Comparison of ENCODE assay signal across 23 cellular contexts in the genomic region with DNA sequence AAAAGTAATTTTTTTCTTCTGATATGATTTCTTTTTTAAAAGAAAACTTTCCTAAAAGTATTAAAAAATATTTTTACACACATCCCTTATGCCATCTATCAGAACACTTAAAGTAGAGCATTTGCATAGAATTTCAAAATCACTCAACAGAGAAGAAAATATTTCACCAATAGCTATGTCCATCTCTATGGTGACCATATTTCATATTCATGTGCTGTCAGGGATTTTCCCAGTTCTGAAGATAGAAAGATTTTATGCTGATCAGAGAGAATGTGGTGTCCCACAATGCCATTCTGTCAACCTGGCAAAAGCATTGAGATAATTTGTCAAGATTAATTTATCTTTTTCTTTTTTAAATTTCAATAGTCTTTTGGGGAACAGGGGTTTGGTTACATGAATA.
A peak's percentile ranks its signal among the peaks of the same experiment; 100 is the strongest.
DNase-seq lines count a peak whose midpoint lies in the region; ATAC-seq, FAIRE-seq and TF ChIP-seq lines count a peak whose summit lies in the region.
"Had no signal": no experiment of that assay in that cellular context is flagged by ENCODE, and none has a peak within 500 bp of the region (broad histone marks: within the 10 kb centered on the region; RNA-seq: fewer than 3 reads in every experiment).

No MANE protein-coding gene starts in this region.

- no peaks in the 10 kb centered on the region for H3K9me2 ChIP-seq in GM23248 (ENCODE audit: insufficient read depth)

- TF ChIP-seq RAD21 in K562 (CRISPR knock-in tag; conservative IDR thresholded peaks at IDR 0.05 in 1 of 2, IDR thresholded peaks at IDR 0.05 in 1 of 2): no peak

- H3K27ac Mint-ChIP-seq in activated T-helper 17 cell treated with anti-CD3 and anti-CD28 coated beads, Interleukin-2, amount 50 U/mL, for 72 hours: no peak overlapping the region
- H3K27ac Mint-ChIP-seq: CD4-positive, CD25-positive, alpha-beta regulatory T cell; CD8-positive, alpha-beta memory T cell; HFFc6 had no signal

- in situ Hi-C loops in K562 (cut with MboI): no loop called here
- in situ Hi-C loops in GM23248 (cut with MboI): no loop called here

- H3K9me1 ChIP-seq in K562 (ENCODE audit: control insufficient read depth, insufficient read depth, low read length): no peaks in the 10 kb centered on the region

- H3K27me3 Mint-ChIP-seq in activated T-helper 17 cell treated with anti-CD3 and anti-CD28 coated beads, Interleukin-2, amount 50 U/mL, for 72 hours: peaks cover 8% of the 10 kb centered on the region

- intact Hi-C loops in K562 (cut with micrococcal nuclease): no loop called here

- BruUV-seq in K562 (replicated peaks; lab: Mats Ljungman, UMichigan): no TSS peak

- H3K4me1 ChIP-seq in KMS-11 (ENCODE audit: low read depth, poor library complexity, severe bottlenecking) (peaks cover 31% of the 10 kb centered on the region), K562 (replicated peaks in 1 of 2; ENCODE audit: control insufficient read depth in 2 of 2, insufficient read depth in 2 of 2, low read length in 2 of 2) (peaks cover 0 to 3% of the 10 kb centered on the region in 2 experiments; a peak in 1 of 5 replicates), GM23248 (ENCODE audit: insufficient read depth) (no peaks in the 10 kb centered on the region)
- H3K4me1 ChIP-seq: BE2C had no signal

- peaks cover 4% of the 10 kb centered on the region for H3K9me3 Mint-ChIP-seq in activated T-helper 17 cell treated with anti-CD3 and anti-CD28 coated beads, Interleukin-2, amount 50 U/mL, for 72 hours
- H3K9me3 Mint-ChIP-seq: HFFc6 had no signal

- TF ChIP-seq CTCF in KMS-11 (conservative IDR thresholded peaks at IDR 0.05; ENCODE audit: low read depth, low read length) (no peak), K562 (IDR thresholded peaks at IDR 0.05 in 2 of 3, conservative IDR thresholded peaks at IDR 0.05 in 1 of 3; ENCODE audit: insufficient read depth in 2 of 3, low read depth in 1 of 3, low read length in 3 of 3) (no peak)

- H3K4me2 ChIP-seq in KMS-11: peak overlapping the region; percentile 37
- no peak overlapping the region for H3K4me2 ChIP-seq in K562 (ENCODE audit: insufficient read depth, low read length)
- H3K4me2 ChIP-seq in GM23248 (ENCODE audit: unreplicated experiment): no peak overlapping the region

- H3K36me3 ChIP-seq in KMS-11 (ENCODE audit: insufficient read depth): no peaks in the 10 kb centered on the region
- H3K36me3 ChIP-seq in K562 (ENCODE audit: control insufficient read depth, insufficient read depth, low read length): no peaks in the 10 kb centered on the region
- no peaks in the 10 kb centered on the region for H3K36me3 ChIP-seq in GM23248 (ENCODE audit: low read depth)
- H3K36me3 ChIP-seq: BE2C had no signal

- no peak for FAIRE-seq in K562 (lab: Jason Lieb, UNC)
- FAIRE-seq: GM12892 had no signal

- H3K79me2 ChIP-seq in KMS-11 (ENCODE audit: insufficient read depth, low read depth) (no peaks in the 10 kb centered on the region), K562 (ENCODE audit: control insufficient read depth, insufficient read depth, low read length) (no peaks in the 10 kb centered on the region), GM23248 (ENCODE audit: insufficient read depth) (no peaks in the 10 kb centered on the region)

- no peak for TF ChIP-seq EP300 in K562 (IDR thresholded peaks at IDR 0.05; ENCODE audit: low read length)

- CTCF ChIA-PET in K562 (lab: Yijun Ruan, JAX; ENCODE audit: low intra/inter-chr PET ratio): no interaction called here

- ATAC-seq in GM21619 (IDR thresholded peaks at IDR 0.05; ENCODE audit: unreplicated experiment) (peak; percentile 48), K562 (no peak)
- no peak for ATAC-seq in activated T-helper 17 cell treated with anti-CD3 and anti-CD28 coated beads, Interleukin-2, amount 50 U/mL, for 72 hours (replicated peaks)
- ATAC-seq: HCT116 had no signal

- peaks cover 11% of the 10 kb centered on the region for H3K4me1 Mint-ChIP-seq in activated T-helper 17 cell treated with anti-CD3 and anti-CD28 coated beads, Interleukin-2, amount 50 U/mL, for 72 hours

- POLR2A ChIA-PET in K562 (lab: Yijun Ruan, JAX): no interaction called here

- H3K9me3 ChIP-seq in K562 (replicated peaks; ENCODE audit: control insufficient read depth, insufficient read depth, low read depth, low read length) (peaks cover 3% of the 10 kb centered on the region), GM23248 (ENCODE audit: low read depth) (no peaks in the 10 kb centered on the region)
- H3K9me3 ChIP-seq: BE2C had no signal

- no peak for TF ChIP-seq POLR2A in K562 (conservative IDR thresholded peaks at IDR 0.05)

- no peak overlapping the region for H3K9ac ChIP-seq in KMS-11
- H3K9ac ChIP-seq in K562 (ENCODE audit: insufficient read depth in 1 of 2, low read depth in 2 of 2, low read length in 2 of 2): no peak overlapping the region
- H3K9ac ChIP-seq in GM23248: no peak overlapping the region

- H2AFZ ChIP-seq in KMS-11 (ENCODE audit: low read depth): 0 out of 2 replicates have a peak overlapping the region, but pooled peaks have one; percentile 2
- no peak overlapping the region for H2AFZ ChIP-seq in K562 (ENCODE audit: low read depth, low read length)
- no peak overlapping the region for H2AFZ ChIP-seq in GM23248

- H3K4me3 Mint-ChIP-seq in activated T-helper 17 cell treated with anti-CD3 and anti-CD28 coated beads, Interleukin-2, amount 50 U/mL, for 72 hours: no peak overlapping the region
- H3K4me3 Mint-ChIP-seq: CD4-positive, CD25-positive, alpha-beta regulatory T cell; CD8-positive, alpha-beta memory T cell; HFFc6 had no signal

- H3F3A ChIP-seq in GM23248 (ENCODE audit: insufficient read depth): no peaks in the 10 kb centered on the region

- no peaks in the 10 kb centered on the region for H3K27me3 ChIP-seq in KMS-11 (ENCODE audit: insufficient read depth, low read depth)
- no peaks in the 10 kb centered on the region for H3K27me3 ChIP-seq in K562 (ENCODE audit: control insufficient read depth in 2 of 2, insufficient read depth in 2 of 2, low read length in 2 of 2)
- no peaks in the 10 kb centered on the region; the same call in 1 of the 2 replicates for H3K27me3 ChIP-seq in GM23248 (replicated peaks; ENCODE audit: insufficient read depth)

- H4K20me1 ChIP-seq in KMS-11 (ENCODE audit: insufficient read depth) (no peaks in the 10 kb centered on the region), K562 (replicated peaks; ENCODE audit: control insufficient read depth, insufficient read depth, low read length) (no peaks in the 10 kb centered on the region), GM23248 (ENCODE audit: insufficient read depth) (no peaks in the 10 kb centered on the region)

- H3K36me3 Mint-ChIP-seq in activated T-helper 17 cell treated with anti-CD3 and anti-CD28 coated beads, Interleukin-2, amount 50 U/mL, for 72 hours (ENCODE audit: low read depth): no peaks in the 10 kb centered on the region
- H3K36me3 Mint-ChIP-seq: CD4-positive, CD25-positive, alpha-beta regulatory T cell had no signal

- DNase-seq in K562 (ENCODE audit: extremely low read depth in 1 of 4, low spot score in 3 of 4) (no peak), GM23248 (no peak)
- DNase-seq in activated naive CD4-positive, alpha-beta T cell (lab: John Stamatoyannopoulos, UW): no peak
- DNase-seq: ACHN; BE2C; C1 segment of cervical spinal cord; CD4-positive, CD25-positive, alpha-beta regulatory T cell; CD8-positive, alpha-beta memory T cell; COR-L47; DMS 273 treated with DMSO at 0.1 percent for 48 hours; DMS53; DND-41; EL; GOT3; H7; HFFc6; Karpas-422 had no signal

- H3K4me3 ChIP-seq in KMS-11 (IDR thresholded peaks at IDR 0.05; ENCODE audit: insufficient read depth, low read depth, low read length) (no peak overlapping the region), K562 (no peak overlapping the region), GM23248 (no peak overlapping the region)

- H3K27ac ChIP-seq in KMS-11 (no peak overlapping the region), K562 (ENCODE audit: extremely low read depth, low read depth, low read length) (no peak overlapping the region), GM23248 (no peak overlapping the region)
- H3K27ac ChIP-seq: HL-60 had no signal

TF ChIP-seq in K562, 482 proteins besides CTCF, POLR2A, EP300 and RAD21:
- TF ChIP-seq POLR2H (tag; IDR thresholded peaks at IDR 0.05; ENCODE audit: low read depth): 0 out of 2 replicates have a peak, but pooled peaks have one; percentile 23
- TF ChIP-seq GTF2F1 (IDR thresholded peaks at IDR 0.05; ENCODE audit: low read depth, low read length): no peak
- no peak for TF ChIP-seq MCM5 (IDR thresholded peaks at IDR 0.05; ENCODE audit: low read depth)
- no peak for TF ChIP-seq NFRKB (IDR thresholded peaks at IDR 0.05; ENCODE audit: low read depth)
- no peak for TF ChIP-seq SP2 (IDR thresholded peaks at IDR 0.05; ENCODE audit: extremely low read depth, low read depth, low read length, poor library complexity, severe bottlenecking)
- TF ChIP-seq PTRF (tag; IDR thresholded peaks at IDR 0.05): no peak
- TF ChIP-seq ZNF384 (IDR thresholded peaks at IDR 0.05; ENCODE audit: low read depth, low read length): no peak
- no peak for TF ChIP-seq SMAD1 (IDR thresholded peaks at IDR 0.05; ENCODE audit: low read depth, low read length, partially characterized antibody)
